Comparison of ENCODE assay signal across 1 cellular context in genomic region chr10:125276137-125276536, GRCh38.
TF ChIP-seq lines count a peak whose summit lies in the region.

No MANE protein-coding gene starts in this region.

TF ChIP-seq in HCT116, 20 proteins besides CTCF, POLR2A, EP300 and RAD21 (continued from another document):
- TF ChIP-seq REST (IDR thresholded peaks at IDR 0.05; ENCODE audit: low read depth) = no peak
- TF ChIP-seq FOSL1 (IDR thresholded peaks at IDR 0.05; ENCODE audit: low read depth) = no peak
- no peak for TF ChIP-seq SRF (IDR thresholded peaks at IDR 0.05; ENCODE audit: low read depth)
- TF ChIP-seq EGR1 (IDR thresholded peaks at IDR 0.05; ENCODE audit: low read depth) = no peak
- no peak for TF ChIP-seq SP1 (IDR thresholded peaks at IDR 0.05; ENCODE audit: low read depth)
- peak; percentile 40; the same call in 1 of the 2 replicates for TF ChIP-seq CEBPB (IDR thresholded peaks at IDR 0.05; ENCODE audit: low read depth)
